Comparison of ENCODE assay signal across 18 cellular contexts in the genomic region with DNA sequence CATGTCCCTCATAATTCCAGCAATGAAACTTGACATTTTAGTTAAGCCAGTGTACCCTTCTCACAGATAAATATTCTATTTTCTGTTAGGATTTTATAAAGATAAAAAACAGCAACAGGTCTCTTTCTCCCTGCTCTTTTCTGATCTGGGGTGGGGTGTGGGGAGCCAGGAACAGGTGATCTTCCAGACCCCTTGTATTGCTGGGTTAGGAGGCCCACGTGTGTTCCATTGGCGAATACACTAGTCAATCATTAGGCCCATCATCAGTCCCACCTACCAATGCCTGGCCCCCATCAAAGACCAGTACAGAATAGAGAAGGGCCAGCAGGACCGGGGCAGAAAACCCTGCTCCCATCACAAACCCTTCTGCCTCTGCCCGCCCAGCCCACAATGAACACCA. TPM values are rescaled to one million over a fixed set of nuclear protein-coding genes. Genes with fewer than 3 reads are reported as not detected.
DNase-seq lines count a peak whose midpoint lies in the region; ATAC-seq and TF ChIP-seq lines count a peak whose summit lies in the region.
"Had no signal": no experiment of that assay in that cellular context is flagged by ENCODE, and none has a peak within 500 bp of the region (broad histone marks: within the 10 kb centered on the region; RNA-seq: fewer than 3 reads in every experiment).

No MANE protein-coding gene starts in this region.

- H3F3A ChIP-seq in MM.1S (ENCODE audit: insufficient read depth, low read length) = peaks cover 5% of the 10 kb centered on the region; the same call in 1 of the 2 replicates

- ATAC-seq in left cardiac atrium (no peak), body of pancreas (no peak)
- ATAC-seq: natural killer cell had no signal

- H3K27ac ChIP-seq in body of pancreas = peak overlapping the region; percentile 95 to 98 (median 97)
- H3K27ac ChIP-seq in MM.1S (ENCODE audit: low read length) = no peak overlapping the region
- H3K27ac ChIP-seq: GM23248 had no signal

- TF ChIP-seq CTCF in body of pancreas (IDR thresholded peaks at IDR 0.05) = no peak
- TF ChIP-seq CTCF in nephron (IDR thresholded peaks at IDR 0.05; ENCODE audit: unreplicated experiment in 3 of 3) = no peak
- TF ChIP-seq CTCF in type B pancreatic cell (conservative IDR thresholded peaks at IDR 0.05) = no peak
- TF ChIP-seq CTCF in MM.1S (IDR thresholded peaks at IDR 0.05; ENCODE audit: low read length) = no peak

- H3K4me3 ChIP-seq in body of pancreas (no peak overlapping the region), MM.1S (ENCODE audit: low read length) (no peak overlapping the region)
- H3K4me3 ChIP-seq: adrenal gland, GM23248, upper lobe of left lung had no signal

- no peak for TF ChIP-seq POLR2A in body of pancreas (IDR thresholded peaks at IDR 0.05)

- no peaks in the 10 kb centered on the region for H3K36me3 Mint-ChIP-seq in nephron (ENCODE audit: low read depth)
- H3K36me3 Mint-ChIP-seq in type B pancreatic cell = peaks cover 3% of the 10 kb centered on the region
- H3K36me3 Mint-ChIP-seq: natural killer cell had no signal

- no peaks in the 10 kb centered on the region for H3K9me2 ChIP-seq in MM.1S (replicated peaks; ENCODE audit: insufficient read depth, low read length)

- H4K20me1 ChIP-seq in MM.1S (ENCODE audit: insufficient read depth, low read length) = no peaks in the 10 kb centered on the region

- H3K27me3 Mint-ChIP-seq in nephron (ENCODE audit: low read depth) (peaks cover 11% of the 10 kb centered on the region), type B pancreatic cell (no peaks in the 10 kb centered on the region)

- intact Hi-C loops in cardiac septum (cut with DNase I) = no loop called here
- intact Hi-C loops in left cardiac atrium (cut with DNase I) = no loop called here
- intact Hi-C loops in body of pancreas (cut with DNase I) = no loop called here

- H3K27me3 ChIP-seq in body of pancreas (no peaks in the 10 kb centered on the region), MM.1S (replicated peaks; ENCODE audit: insufficient read depth, low read length) (no peaks in the 10 kb centered on the region)
- H3K27me3 ChIP-seq: adrenal gland, upper lobe of left lung had no signal

- H3K9ac ChIP-seq in MM.1S (ENCODE audit: low read length) = no peak overlapping the region
- H3K9ac ChIP-seq: GM23248 had no signal

- H3K9me3 ChIP-seq in body of pancreas (no peaks in the 10 kb centered on the region), MM.1S (replicated peaks; ENCODE audit: insufficient read depth, low read length) (no peaks in the 10 kb centered on the region)
- H3K9me3 ChIP-seq: adrenal gland, upper lobe of left lung had no signal

- DNase-seq in cardiac septum (ENCODE audit: low spot score) (peak; percentile 31), left cardiac atrium (no peak), body of pancreas (no peak), type B pancreatic cell (ENCODE audit: extremely low spot score, unreplicated experiment) (no peak), SKM-1 (lab: John Stamatoyannopoulos, UW; ENCODE audit: unreplicated experiment) (no peak), NCI-H446 treated with DMSO at 0.1 percent for 48 hours (lab: John Stamatoyannopoulos, UW) (no peak), MM.1S (no peak)
- DNase-seq: activated CD4-positive, CD25-positive, alpha-beta regulatory T cell; adrenal gland; central memory CD4-positive, alpha-beta T cell; effector CD4-positive, alpha-beta T cell; GM23248; immature natural killer cell; natural killer cell; NCI-H1436; NCI-H2227 treated with DMSO at 0.1 percent for 48 hours; upper lobe of left lung had no signal

- no peaks in the 10 kb centered on the region for H3K36me3 ChIP-seq in body of pancreas (replicated peaks in 1 of 2; ENCODE audit: insufficient read depth in 1 of 2, low read depth in 2 of 2)
- H3K36me3 ChIP-seq in MM.1S (replicated peaks; ENCODE audit: insufficient read depth, low read length) = no peaks in the 10 kb centered on the region
- H3K36me3 ChIP-seq: adrenal gland, upper lobe of left lung had no signal

- H3K4me1 ChIP-seq in body of pancreas (peaks cover 97% of the 10 kb centered on the region), MM.1S (ENCODE audit: low read length) (peaks cover 14% of the 10 kb centered on the region)
- H3K4me1 ChIP-seq: adrenal gland had no signal

- no peak overlapping the region for H2AFZ ChIP-seq in MM.1S (ENCODE audit: low read length)
- H2AFZ ChIP-seq: GM23248 had no signal

- H3K27ac Mint-ChIP-seq in nephron (peak overlapping the region; percentile 86 to 95 (median 91)), type B pancreatic cell (peak overlapping the region; percentile 95)

- peaks cover 60% of the 10 kb centered on the region for H3K4me1 Mint-ChIP-seq in nephron
- H3K4me1 Mint-ChIP-seq in type B pancreatic cell (ENCODE audit: unreplicated experiment) = peaks cover 48% of the 10 kb centered on the region

- H3K4me3 Mint-ChIP-seq in nephron = peak overlapping the region in 1 of 3 experiments; percentile 35
- no peak overlapping the region for H3K4me3 Mint-ChIP-seq in type B pancreatic cell
- H3K4me3 Mint-ChIP-seq: immature natural killer cell, natural killer cell had no signal

- H3K9me3 Mint-ChIP-seq in nephron (no peaks in the 10 kb centered on the region), type B pancreatic cell (peaks cover 4% of the 10 kb centered on the region)
- H3K9me3 Mint-ChIP-seq: immature natural killer cell, natural killer cell had no signal

- no peak overlapping the region for H3K4me2 ChIP-seq in MM.1S (ENCODE audit: low read depth, low read length)

- H3K79me2 ChIP-seq in MM.1S (ENCODE audit: low read length) = no peaks in the 10 kb centered on the region

- 65 to 67% methylated on average over 3 to 4 of the region's 4 CpGs for WGBS in body of pancreas, 2 donors

RNA-seq across cellular contexts. Expression of gene TOB1, which starts 40.3 kb away (rescaled TPM):
- total RNA-seq in cardiac septum = 71.1 TPM
- 10 to 100 TPM; 57.9 to 63.2 TPM for total RNA-seq in left cardiac atrium
- 10 to 100 TPM; 36.8 to 46.1 TPM for total RNA-seq in body of pancreas
- 54.9 and 113 TPM in 2 replicates for total RNA-seq in type B pancreatic cell (ENCODE audit: low replicate concordance)
